22 cellular contexts compared by ENCODE assay signal in the genomic region with DNA sequence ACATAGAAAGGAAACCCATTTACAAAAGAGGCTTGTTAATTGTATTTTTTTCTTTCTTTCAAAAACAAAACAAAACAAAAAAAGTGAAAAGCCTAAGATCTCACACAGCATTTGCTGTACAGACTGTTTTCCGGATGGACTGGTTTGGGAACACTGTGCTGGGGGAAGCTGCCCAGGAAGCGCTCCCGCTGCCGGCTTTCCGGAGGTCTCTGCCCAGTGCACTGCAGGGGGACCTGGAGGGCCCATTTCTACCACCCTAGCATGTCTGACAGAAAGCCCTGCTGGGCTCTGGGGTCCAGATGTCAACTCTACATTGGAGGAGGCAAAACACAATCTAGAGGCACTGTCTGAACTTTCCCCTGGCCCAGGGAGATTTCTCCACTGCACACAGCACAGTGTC. TPM values are rescaled to one million over a fixed set of nuclear protein-coding genes. Genes with fewer than 3 reads are reported as not detected.
DNase-seq lines count a peak whose midpoint lies in the region; ATAC-seq and TF ChIP-seq lines count a peak whose summit lies in the region.
"Had no signal": no experiment of that assay in that cellular context is flagged by ENCODE, and none has a peak within 500 bp of the region (broad histone marks: within the 10 kb centered on the region; RNA-seq: fewer than 3 reads in every experiment).

No MANE protein-coding gene starts in this region.

- intact Hi-C loops in MCF 10A (cut with micrococcal nuclease) = loop anchor here (5.0 kb wide), 1 partner anchor 175 kb away; no protein-coding TSS in a partner anchor
- intact Hi-C loops in breast epithelium (cut with DNase I; ENCODE audit: low total_unique reads) = no loop called here
- intact Hi-C loops in transverse colon (cut with DNase I; ENCODE audit: low total_unique reads) = no loop called here
- intact Hi-C loops in adrenal gland (cut with DNase I) = no loop called here

- no peaks in the 10 kb centered on the region for H3K9me3 ChIP-seq in breast epithelium
- no peaks in the 10 kb centered on the region for H3K9me3 ChIP-seq in transverse colon
- H3K9me3 ChIP-seq in adrenal gland (replicated peaks in 1 of 3) = no peaks in the 10 kb centered on the region
- H3K9me3 ChIP-seq: A549, testis had no signal

- H3K4me3 ChIP-seq in breast epithelium (no peak overlapping the region), transverse colon (no peak overlapping the region), adrenal gland (no peak overlapping the region)
- H3K4me3 ChIP-seq: A549, testis had no signal

- DNase-seq in MCF 10A (ENCODE audit: unreplicated experiment) = no peak
- no peak for DNase-seq in breast epithelium (ENCODE audit: low spot score in 2 of 2)
- DNase-seq in left lobe of liver (ENCODE audit: low spot score) = no peak
- no peak for DNase-seq in transverse colon
- DNase-seq in adrenal gland = no peak
- DNase-seq in mucosa of gallbladder (ENCODE audit: low spot score) = no peak
- DNase-seq in NCI-H2196 (lab: John Stamatoyannopoulos, UW; ENCODE audit: unreplicated experiment) = no peak
- DNase-seq: activated CD4-positive, alpha-beta T cell treated with anti-CD3 and anti-CD28 coated beads for 48 hours; activated naive CD4-positive, alpha-beta T cell treated with anti-CD3 and anti-CD28 coated beads, Interleukin-2, amount 10 ng/mL, durations not matched to agents 7 days and 5 days; brain microvascular endothelial cell; CD4-positive, CD25-positive, alpha-beta regulatory T cell; DMS79; effector CD4-positive, alpha-beta T cell; hippocampal formation; KBM-7; kidney glomerular epithelial cell; NCI-H2171 treated with DMSO at 0.1 percent for 48 hours; NCI-H748 treated with DMSO at 0.1 percent for 48 hours; PC-3; testis had no signal

- no peak for TF ChIP-seq EP300 in transverse colon (IDR thresholded peaks at IDR 0.05; ENCODE audit: low read depth)

- H3K9me3 Mint-ChIP-seq in MCF 10A (ENCODE audit: unreplicated experiment) = no peaks in the 10 kb centered on the region
- H3K9me3 Mint-ChIP-seq: activated naive CD4-positive, alpha-beta T cell treated with anti-CD3 and anti-CD28 coated beads, Interleukin-2, amount 10 ng/mL, durations not matched to agents 7 days and 5 days; CD4-positive, CD25-positive, alpha-beta regulatory T cell had no signal

- TF ChIP-seq CTCF in MCF 10A (IDR thresholded peaks at IDR 0.05; ENCODE audit: unreplicated experiment) = no peak
- TF ChIP-seq CTCF in breast epithelium (IDR thresholded peaks at IDR 0.05) = no peak
- no peak for TF ChIP-seq CTCF in transverse colon (IDR thresholded peaks at IDR 0.05)
- TF ChIP-seq CTCF in adrenal gland (IDR thresholded peaks at IDR 0.05) = no peak

- H3K4me3 Mint-ChIP-seq in MCF 10A (ENCODE audit: unreplicated experiment) = no peak overlapping the region
- H3K4me3 Mint-ChIP-seq: activated naive CD4-positive, alpha-beta T cell treated with anti-CD3 and anti-CD28 coated beads, Interleukin-2, amount 10 ng/mL, durations not matched to agents 7 days and 5 days; CD4-positive, CD25-positive, alpha-beta regulatory T cell had no signal

- 80 to 93% (median 82%) methylated on average over 5 of the region's 5 CpGs for WGBS in adipose tissue, 3 donors
- 93 to 100% methylated on average over 5 of the region's 5 CpGs for WGBS in transverse colon (ENCODE audit: low coverage in 1 of 2), 2 donors
- 88 to 98% (median 91%) methylated on average over 5 of the region's 5 CpGs for WGBS in adrenal gland, 4 donors

- H3K36me3 ChIP-seq in breast epithelium (no peaks in the 10 kb centered on the region), transverse colon (peaks cover 0 to 5% (median 3%) of the 10 kb centered on the region in 4 donors), adrenal gland (replicated peaks in 1 of 2) (peaks cover 0 to 17% of the 10 kb centered on the region in 2 donors)

- peaks cover 39% of the 10 kb centered on the region for H3K36me3 Mint-ChIP-seq in MCF 10A (ENCODE audit: insufficient read depth, unreplicated experiment)

- H3K4me1 ChIP-seq in breast epithelium (no peaks in the 10 kb centered on the region), transverse colon (peaks cover 6 to 32% (median 16%) of the 10 kb centered on the region in 4 donors), adrenal gland (replicated peaks in 1 of 2) (peaks cover 11 to 21% of the 10 kb centered on the region in 2 donors)

- H3K4me1 Mint-ChIP-seq in MCF 10A (ENCODE audit: insufficient read depth, unreplicated experiment) = peaks cover 15% of the 10 kb centered on the region

- no peaks in the 10 kb centered on the region for H3K27me3 ChIP-seq in breast epithelium
- H3K27me3 ChIP-seq in transverse colon = no peaks in the 10 kb centered on the region
- no peaks in the 10 kb centered on the region for H3K27me3 ChIP-seq in adrenal gland
- H3K27me3 ChIP-seq: brain microvascular endothelial cell, testis had no signal

- in situ Hi-C loops in transverse colon (cut with MboI; ENCODE audit: low pct_ligation_motif_present in 1 of 4, low pct_unique_long_range_greater_than_20kb in 1 of 4, low sequenced_read_pairs in 3 of 4) = no loop called here

- H3K27ac ChIP-seq in breast epithelium (no peak overlapping the region), adipose tissue (ENCODE audit: low read depth, low read length) (peak overlapping the region; percentile 24), transverse colon (peak overlapping the region in 3 of 4 donors; percentile 76 to 85 (median 78)), adrenal gland (peak overlapping the region in 1 of 5 donors; percentile 33)
- H3K27ac ChIP-seq: brain microvascular endothelial cell, testis had no signal

- peak overlapping the region; percentile 86 for H3K27ac Mint-ChIP-seq in MCF 10A (ENCODE audit: low read depth, unreplicated experiment)

- peak; percentile 24 for ATAC-seq in left lobe of liver
- ATAC-seq: A549, PC-3 had no signal

- CTCF ChIA-PET in MCF 10A (lab: Yijun Ruan, JAX) = interaction anchor here (0.6 kb wide), 1 partner anchor 138 kb away, joined by 6 read pairs; no protein-coding TSS in a partner anchor

- TF ChIP-seq POLR2A in breast epithelium (IDR thresholded peaks at IDR 0.05) = no peak
- no peak for TF ChIP-seq POLR2A in transverse colon (IDR thresholded peaks at IDR 0.05)
- TF ChIP-seq POLR2A in adrenal gland (IDR thresholded peaks at IDR 0.05) = no peak

- BruUV-seq in MCF 10A (replicated peaks; lab: Mats Ljungman, UMichigan) = no TSS peak

- no peaks in the 10 kb centered on the region for H3K27me3 Mint-ChIP-seq in MCF 10A (ENCODE audit: insufficient read depth, unreplicated experiment)
- H3K27me3 Mint-ChIP-seq: activated naive CD4-positive, alpha-beta T cell treated with anti-CD3 and anti-CD28 coated beads, Interleukin-2, amount 10 ng/mL, durations not matched to agents 7 days and 5 days; CD4-positive, CD25-positive, alpha-beta regulatory T cell had no signal

- POLR2A ChIA-PET in MCF 10A (lab: Yijun Ruan, JAX) = no interaction called here

RNA-seq across cellular contexts. Expression of a gene that starts 26.3 kb away (rescaled TPM):
- total RNA-seq in MCF 10A (2022) (0.89 TPM in 1 of 2 replicates, not detected in the other), breast epithelium (1 to 10 TPM in 1 of 3 donors, under 1 TPM in 1, not detected in 1; 0.16 to 1.6 TPM), left lobe of liver (1.1 TPM), transverse colon (1 to 10 TPM in 1 of 4 donors, under 1 TPM in 1, not detected in 2; 0.32 to 1.4 TPM), adrenal gland (10 to 100 TPM in 1 of 8 donors, 1 to 10 TPM in 5, not detected in 2; 1.3 to 10.9 (median 4.1) TPM), mucosa of gallbladder (6.0 TPM)
- polyA plus RNA-seq in adipose tissue (under 1 TPM; 0.15 to 0.71 (median 0.45) TPM), adrenal gland (1 to 10 TPM in 2 of 3 donors, under 1 TPM in 1; 0.57 to 6.0 (median 3.4) TPM)
- polyA plus RNA-seq: CD4-positive, CD25-positive, alpha-beta regulatory T cell had no signal

Comparison
In these comparisons a context has a peak if more than half of its experiments do, and no peak if none do; other contexts are left out.
1. H3K27ac ChIP-seq: peak in adipose tissue (single experiment) and transverse colon (3 of 4); none in breast epithelium (0 of 2).